ENCODE assay signal across 1 cellular context in the genomic region with DNA sequence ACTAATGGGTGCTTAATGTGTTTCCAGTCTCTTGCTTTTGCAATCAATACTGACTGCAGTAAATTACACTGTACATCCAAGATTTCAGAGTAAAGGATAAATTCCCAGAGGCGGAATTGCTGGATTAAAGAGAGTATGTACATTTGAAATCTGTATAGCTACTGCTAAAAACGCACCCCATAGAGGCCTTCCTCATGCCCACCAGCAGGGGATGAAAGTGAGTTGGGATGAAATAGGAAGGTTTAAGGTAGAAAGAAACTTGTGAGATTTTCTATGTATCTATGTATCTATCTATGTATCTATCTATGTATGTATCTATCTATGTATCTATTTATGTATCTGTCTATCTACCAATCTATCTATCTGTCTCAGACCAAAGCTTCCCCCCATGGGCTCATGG.
TF ChIP-seq lines count a peak whose summit lies in the region.

No MANE protein-coding gene starts in this region.

TF ChIP-seq in endothelial cell of umbilical vein, 7 proteins besides CTCF, POLR2A, EP300 and RAD21:
- no peak for TF ChIP-seq GATA2 (IDR thresholded peaks at IDR 0.05; ENCODE audit: insufficient read depth, insufficient read length, low read depth, low read length)
- no peak for TF ChIP-seq JUN (IDR thresholded peaks at IDR 0.05; ENCODE audit: borderline replicate concordance, insufficient read depth, insufficient read length, low read depth)
- no peak for TF ChIP-seq POLR2AphosphoS5 (IDR thresholded peaks at IDR 0.05; ENCODE audit: insufficient read depth, low read depth, low read length)
- TF ChIP-seq EZH2 (IDR thresholded peaks at IDR 0.05; ENCODE audit: borderline replicate concordance, low read depth, low read length, severe bottlenecking) = no peak
- TF ChIP-seq, protein P1, sequence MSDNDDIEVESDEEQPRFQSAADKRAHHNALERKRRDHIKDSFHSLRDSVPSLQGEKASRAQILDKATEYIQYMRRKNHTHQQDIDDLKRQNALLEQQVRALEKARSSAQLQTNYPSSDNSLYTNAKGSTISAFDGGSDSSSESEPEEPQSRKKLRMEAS (IDR thresholded peaks at IDR 0.05; ENCODE audit: insufficient read depth, insufficient read length) = no peak
- no peak for TF ChIP-seq MYC (IDR thresholded peaks at IDR 0.05; ENCODE audit: low read depth, low read length)
- TF ChIP-seq FOS (IDR thresholded peaks at IDR 0.05; ENCODE audit: borderline replicate concordance, insufficient read depth, low read length) = no peak
